ENCODE assay signal across 9 cellular contexts in genomic region chr9:128006360-128007024, GRCh38. TPM values are rescaled to one million over a fixed set of nuclear protein-coding genes. Genes with fewer than 3 reads are reported as not detected.
DNase-seq lines count a peak whose midpoint lies in the region; ATAC-seq lines count a peak whose summit lies in the region.
"Had no signal": no experiment of that assay in that cellular context is flagged by ENCODE, and none has a peak within 500 bp of the region (broad histone marks: within the 10 kb centered on the region; RNA-seq: fewer than 3 reads in every experiment).

No MANE protein-coding gene starts in this region.

- peaks cover 33% of the 10 kb centered on the region for H3K4me1 Mint-ChIP-seq in activated T-helper 2 cell treated with anti-CD3 and anti-CD28 coated beads, Interferon-gamma antibody, Interleukin-2, Interleukin-4, amounts not matched to agents 10 μg/mL and 5 μg/mL and 100 μg/mL, durations not matched to agents 14 hours and 24 hours and 36 hours (ENCODE audit: low read depth)

- intact Hi-C loops in activated T-helper 2 cell treated with anti-CD3 and anti-CD28 coated beads, Interferon-gamma antibody, Interleukin-2, Interleukin-4, amounts not matched to agents 10 μg/mL and 5 μg/mL and 100 μg/mL, durations not matched to agents 14 hours and 24 hours and 36 hours (cut with micrococcal nuclease): loop anchor here (1.0 kb wide), 1 partner anchor 20 kb away; no protein-coding TSS in a partner anchor
- intact Hi-C loops in Right ventricle myocardium superior (cut with DNase I): no loop called here

- H3K27ac Mint-ChIP-seq in activated T-helper 2 cell treated with anti-CD3 and anti-CD28 coated beads, Interferon-gamma antibody, Interleukin-2, Interleukin-4, amounts not matched to agents 10 μg/mL and 5 μg/mL and 100 μg/mL, durations not matched to agents 14 hours and 24 hours and 36 hours: peak overlapping the region; percentile 38

- H3K4me3 Mint-ChIP-seq in activated T-helper 2 cell treated with anti-CD3 and anti-CD28 coated beads, Interferon-gamma antibody, Interleukin-2, Interleukin-4, amounts not matched to agents 10 μg/mL and 5 μg/mL and 100 μg/mL, durations not matched to agents 14 hours and 24 hours and 36 hours (ENCODE audit: low read depth): no peak overlapping the region

- no peak for ATAC-seq in HG03045 (IDR thresholded peaks at IDR 0.05; ENCODE audit: unreplicated experiment)
- no peak for ATAC-seq in Right ventricle myocardium superior (ENCODE audit: poor library complexity)
- no peak for ATAC-seq in GM21529 (IDR thresholded peaks at IDR 0.05; ENCODE audit: unreplicated experiment)

- peaks cover 13% of the 10 kb centered on the region for H3K9me3 Mint-ChIP-seq in activated T-helper 2 cell treated with anti-CD3 and anti-CD28 coated beads, Interferon-gamma antibody, Interleukin-2, Interleukin-4, amounts not matched to agents 10 μg/mL and 5 μg/mL and 100 μg/mL, durations not matched to agents 14 hours and 24 hours and 36 hours

- H3K27me3 Mint-ChIP-seq in activated T-helper 2 cell treated with anti-CD3 and anti-CD28 coated beads, Interferon-gamma antibody, Interleukin-2, Interleukin-4, amounts not matched to agents 10 μg/mL and 5 μg/mL and 100 μg/mL, durations not matched to agents 14 hours and 24 hours and 36 hours (ENCODE audit: low read depth): peaks cover 2% of the 10 kb centered on the region

- peaks cover 14% of the 10 kb centered on the region for H3K36me3 Mint-ChIP-seq in activated T-helper 2 cell treated with anti-CD3 and anti-CD28 coated beads, Interferon-gamma antibody, Interleukin-2, Interleukin-4, amounts not matched to agents 10 μg/mL and 5 μg/mL and 100 μg/mL, durations not matched to agents 14 hours and 24 hours and 36 hours (ENCODE audit: low read depth)

- DNase-seq in A172 (ENCODE audit: low spot score): peak; percentile 77
- peak; percentile 68 for DNase-seq in ELR (ENCODE audit: low read depth)
- DNase-seq in activated T-helper 2 cell treated with anti-CD3 and anti-CD28 coated beads, Interferon-gamma antibody, Interleukin-2, Interleukin-4, amounts not matched to agents 10 μg/mL and 5 μg/mL and 100 μg/mL, durations not matched to agents 14 hours and 24 hours and 36 hours (ENCODE audit: low spot score): no peak
- DNase-seq in iris pigment epithelial cell (ENCODE audit: low read depth): peak; percentile 38
- no peak for DNase-seq in RKO (ENCODE audit: low spot score)
- no peak for DNase-seq in Right ventricle myocardium superior
- DNase-seq: NCI-H1694 had no signal

RNA-seq across cellular contexts. Expression of gene EEIG1, which starts 25.7 kb away (rescaled TPM):
- total RNA-seq in A172 (2014; rRNA removed; shearing (Covaris generic)): 21.4 and 23.6 TPM in 2 replicates
- 43.8 and 53.3 TPM in 2 replicates for total RNA-seq in activated T-helper 2 cell treated with anti-CD3 and anti-CD28 coated beads, Interferon-gamma antibody, Interleukin-2, Interleukin-4, amounts not matched to agents 10 μg/mL and 5 μg/mL and 100 μg/mL, durations not matched to agents 14 hours and 24 hours and 36 hours
- total RNA-seq in Right ventricle myocardium superior: 21.8 TPM

Comparison
In these comparisons a context has a peak if more than half of its experiments do, and no peak if none do; other contexts are left out.
1. DNase-seq: peak in A172 (single experiment), ELR (single experiment) and iris pigment epithelial cell (single experiment); none in activated T-helper 2 cell treated with anti-CD3 and anti-CD28 coated beads, Interferon-gamma antibody, Interleukin-2, Interleukin-4, amounts not matched to agents 10 μg/mL and 5 μg/mL and 100 μg/mL, durations not matched to agents 14 hours and 24 hours and 36 hours (single experiment), RKO (single experiment) and Right ventricle myocardium superior (single experiment).